ENCODE assay signal across 14 cellular contexts in genomic region chr17:71441098-71441497, GRCh38.
DNase-seq lines count a peak whose midpoint lies in the region; ATAC-seq and TF ChIP-seq lines count a peak whose summit lies in the region.
"Had no signal": no experiment of that assay in that cellular context is flagged by ENCODE, and none has a peak within 500 bp of the region (broad histone marks: within the 10 kb centered on the region; RNA-seq: fewer than 3 reads in every experiment).

No MANE protein-coding gene starts in this region.

- peak; percentile 68 for DNase-seq in AG09309 (ENCODE audit: low read depth)
- peak; percentile 46 for DNase-seq in HS-27A (ENCODE audit: low read depth)
- DNase-seq in astrocyte of the hippocampus (ENCODE audit: low read depth, low spot score) = peak; percentile 80
- DNase-seq in kidney epithelial cell (ENCODE audit: low read depth) = peak; percentile 97
- DNase-seq in NCI-H774 (lab: John Stamatoyannopoulos, UW) = no peak
- no peak for DNase-seq in GM19238 (ENCODE audit: insufficient read length, low spot score)
- DNase-seq in activated CD8-positive, alpha-beta memory T cell treated with anti-CD3 and anti-CD28 coated beads, Interleukin-2, amount 50 U/mL, for 48 hours = no peak
- DNase-seq: anterior cingulate cortex, COR-L47, lower lobe of right lung, NCI-H748 treated with DMSO at 0.1 percent for 48 hours had no signal

- H3K36me3 ChIP-seq in kidney epithelial cell (ENCODE audit: control insufficient read depth, insufficient read depth, low read length) = no peaks in the 10 kb centered on the region
- H3K36me3 ChIP-seq: esophagus muscularis mucosa, lower lobe of right lung, vagina had no signal

- no peaks in the 10 kb centered on the region for H3K27me3 ChIP-seq in kidney epithelial cell (ENCODE audit: control insufficient read depth, insufficient read depth, low read length)
- H3K27me3 ChIP-seq: esophagus muscularis mucosa, vagina had no signal

- H3K4me3 ChIP-seq in AG09309 (ENCODE audit: control insufficient read depth, low read depth, low read length) = no peak overlapping the region
- no peak overlapping the region for H3K4me3 ChIP-seq in kidney epithelial cell (ENCODE audit: low read depth, low read length)
- H3K4me3 ChIP-seq: esophagus muscularis mucosa, lower lobe of right lung, vagina had no signal

- no peak for ATAC-seq in HG02759 (IDR thresholded peaks at IDR 0.05; ENCODE audit: unreplicated experiment)
- ATAC-seq: lower lobe of right lung had no signal

- TF ChIP-seq CTCF in AG09309 (IDR thresholded peaks at IDR 0.05; ENCODE audit: control insufficient read depth, insufficient read depth, low read depth, low read length, missing control alignments) (no peak), kidney epithelial cell (IDR thresholded peaks at IDR 0.05; ENCODE audit: insufficient read depth, low read length, poor library complexity, severe bottlenecking) (no peak)

Comparison
In these comparisons a context has a peak if more than half of its experiments do, and no peak if none do; other contexts are left out.
1. DNase-seq: peak in AG09309 (single experiment), HS-27A (single experiment), astrocyte of the hippocampus (single experiment) and kidney epithelial cell (single experiment); none in NCI-H774 (single experiment), GM19238 (single experiment) and activated CD8-positive, alpha-beta memory T cell treated with anti-CD3 and anti-CD28 coated beads, Interleukin-2, amount 50 U/mL, for 48 hours (single experiment).